16 cellular contexts compared by ENCODE assay signal in the genomic region with DNA sequence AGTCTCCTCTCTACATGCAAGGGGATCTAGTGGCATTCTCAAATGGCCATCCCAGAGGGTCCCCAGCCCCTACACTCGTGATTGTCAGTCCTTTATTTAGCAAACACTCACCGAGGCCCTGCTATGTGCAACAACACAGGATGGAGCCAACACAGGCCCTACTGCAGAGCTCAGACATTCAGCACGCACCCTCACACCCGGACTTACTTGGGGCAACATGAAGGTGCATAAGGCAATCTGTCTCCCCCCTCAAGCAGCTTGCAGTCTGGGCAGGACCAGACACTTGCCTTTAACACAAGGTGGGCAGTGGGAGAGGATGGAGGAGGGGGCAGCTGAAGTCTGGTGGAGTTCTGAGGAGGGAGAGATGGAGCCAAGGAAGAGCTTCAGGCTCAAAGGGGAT.
"Had no signal": no experiment of that assay in that cellular context is flagged by ENCODE, and none has a peak within 500 bp of the region (broad histone marks: within the 10 kb centered on the region; RNA-seq: fewer than 3 reads in every experiment).

No MANE protein-coding gene starts in this region.

- H3K4me3 Mint-ChIP-seq: activated B cell treated with CpG ODN at 0.5 μM for 24 hours; activated CD8-positive, alpha-beta T cell treated with anti-CD3 and anti-CD28 coated beads, Interleukin-2, amount 10 ng/mL, durations not matched to agents 7 days and 5 days; activated naive CD4-positive, alpha-beta T cell treated with anti-CD3 and anti-CD28 coated beads, Interleukin-2, amount 50 U/mL, for 24 hours; naive thymus-derived CD8-positive, alpha-beta T cell; stimulated activated effector memory CD8-positive, alpha-beta T cell treated with anti-CD3 and anti-CD28 coated beads, Interleukin-12 subunit alpha, Interleukin-12 subunit beta, amount 100 ng/mL, for 72 hours; T-cell had no signal

- H3K36me3 Mint-ChIP-seq: activated naive CD4-positive, alpha-beta T cell treated with anti-CD3 and anti-CD28 coated beads, Interleukin-2, amount 50 U/mL, for 24 hours; naive thymus-derived CD8-positive, alpha-beta T cell; stimulated activated effector memory CD8-positive, alpha-beta T cell treated with anti-CD3 and anti-CD28 coated beads, Interleukin-12 subunit alpha, Interleukin-12 subunit beta, amount 100 ng/mL, for 72 hours; T-cell had no signal

- H3K9me3 Mint-ChIP-seq: activated B cell treated with CpG ODN at 0.5 μM for 24 hours; activated naive CD4-positive, alpha-beta T cell treated with anti-CD3 and anti-CD28 coated beads, Interleukin-2, amount 50 U/mL, for 24 hours; naive thymus-derived CD8-positive, alpha-beta T cell; stimulated activated effector memory CD8-positive, alpha-beta T cell treated with anti-CD3 and anti-CD28 coated beads, Interleukin-12 subunit alpha, Interleukin-12 subunit beta, amount 100 ng/mL, for 72 hours; T-cell had no signal

- DNase-seq: activated B cell treated with CpG ODN at 0.5 μM for 24 hours; activated CD4-positive, alpha-beta T cell treated with anti-CD3 and anti-CD28 coated beads, Interleukin-2, amount 50 U/mL, for 1 hour; activated CD8-positive, alpha-beta T cell treated with anti-CD3 and anti-CD28 coated beads, Interleukin-2, amount 10 ng/mL, durations not matched to agents 7 days and 5 days; activated gamma-delta T cell; colonic mucosa; effector memory CD4-positive, alpha-beta T cell; erythroblast; left cardiac atrium; midbrain; naive thymus-derived CD8-positive, alpha-beta T cell; small intestine; stimulated activated CD4-positive, alpha-beta T cell treated with anti-CD3 and anti-CD28 coated beads, Interleukin-4, amount 100 ng/mL, for 24 hours; T-cell had no signal

- H3K27me3 Mint-ChIP-seq: activated naive CD4-positive, alpha-beta T cell treated with anti-CD3 and anti-CD28 coated beads, Interleukin-2, amount 50 U/mL, for 24 hours had no signal

- H3K27ac Mint-ChIP-seq: activated B cell treated with CpG ODN at 0.5 μM for 24 hours; activated CD8-positive, alpha-beta T cell treated with anti-CD3 and anti-CD28 coated beads, Interleukin-2, amount 10 ng/mL, durations not matched to agents 7 days and 5 days; activated naive CD4-positive, alpha-beta T cell treated with anti-CD3 and anti-CD28 coated beads, Interleukin-2, amount 50 U/mL, for 24 hours; naive thymus-derived CD8-positive, alpha-beta T cell; progenitor cell of endocrine pancreas; stimulated activated effector memory CD8-positive, alpha-beta T cell treated with anti-CD3 and anti-CD28 coated beads, Interleukin-12 subunit alpha, Interleukin-12 subunit beta, amount 100 ng/mL, for 72 hours; T-cell had no signal
